Comparison of ENCODE assay signal across 8 cellular contexts in the genomic region with DNA sequence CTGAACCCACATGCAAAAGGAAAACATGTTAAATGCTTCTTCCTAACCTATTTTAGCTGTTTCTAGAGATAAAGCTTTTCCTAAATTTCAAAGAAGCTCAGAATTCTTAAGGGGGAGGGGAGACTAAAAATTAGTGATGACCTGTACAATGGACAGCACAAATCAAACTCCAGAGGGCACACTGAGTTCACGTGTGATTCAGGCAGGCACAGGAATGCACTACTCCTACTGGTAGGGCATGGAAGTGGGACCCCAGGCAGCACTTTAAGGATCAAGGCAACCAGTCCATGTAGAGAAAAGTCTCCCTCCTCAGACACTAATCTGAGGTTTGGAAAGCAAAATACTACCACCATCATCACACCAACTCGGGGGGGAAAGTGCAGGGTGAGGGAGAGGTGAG.
DNase-seq lines count a peak whose midpoint lies in the region; ATAC-seq and TF ChIP-seq lines count a peak whose summit lies in the region.

No MANE protein-coding gene starts in this region.

- H3K4me1 ChIP-seq in HEK293 (ENCODE audit: control insufficient read depth, insufficient read depth, low read length), result no peaks in the 10 kb centered on the region

- TF ChIP-seq CTCF in AG09309 (IDR thresholded peaks at IDR 0.05; ENCODE audit: control insufficient read depth, insufficient read depth, low read depth, low read length, missing control alignments) (peak; percentile 28), HEK293 (tag by site-specific recombination; IDR thresholded peaks at IDR 0.05) (peak; percentile 64)

- H3K36me3 ChIP-seq in HEK293 (ENCODE audit: control insufficient read depth in 2 of 2, insufficient read depth in 1 of 2, low read length in 2 of 2), result no peaks in the 10 kb centered on the region

- no peak for DNase-seq in AG09309 (ENCODE audit: low read depth)
- peak; percentile 44 for DNase-seq in SW480 (ENCODE audit: low spot score)
- peak; percentile 69 for DNase-seq in iPS-NIHi7 (ENCODE audit: extremely low spot score)

- POLR2A ChIA-PET in HEK293 (lab: Yijun Ruan, JAX), result no interaction called here

- CTCF ChIA-PET in HEK293 (lab: Yijun Ruan, JAX), result interaction anchor here (0.7 to 1.7 kb wide), 4 partner anchors 12 to 509 kb away, joined by 3 to 8 read pairs (median 4); no protein-coding TSS in a partner anchor

- no peaks in the 10 kb centered on the region for H3K9me3 ChIP-seq in HEK293 (ENCODE audit: control insufficient read depth, insufficient read depth, low read depth, low read length)

- no peak overlapping the region for H3K27ac ChIP-seq in HEK293 (ENCODE audit: extremely low read depth, low read depth, low read length)

- H3K4me3 ChIP-seq in AG09309 (ENCODE audit: control insufficient read depth, low read depth, low read length) (no peak overlapping the region), HEK293 (ENCODE audit: low read depth, low read length) (no peak overlapping the region)

- ATAC-seq in HG02938 (IDR thresholded peaks at IDR 0.05; ENCODE audit: unreplicated experiment) (no peak), GM19455 (IDR thresholded peaks at IDR 0.05; ENCODE audit: unreplicated experiment) (no peak), GM19035 (IDR thresholded peaks at IDR 0.05; ENCODE audit: unreplicated experiment) (no peak), HG03469 (IDR thresholded peaks at IDR 0.05; ENCODE audit: unreplicated experiment) (no peak)

TF ChIP-seq in HEK293, 187 proteins besides CTCF, POLR2A, EP300 and RAD21:
- TF ChIP-seq ZFP37 (tag by site-specific recombination; IDR thresholded peaks at IDR 0.05) (no peak), ZNF19 (tag by site-specific recombination; IDR thresholded peaks at IDR 0.05; ENCODE audit: low read depth) (no peak), RBAK (tag by site-specific recombination; IDR thresholded peaks at IDR 0.05) (no peak), ZNF157 (tag by site-specific recombination; IDR thresholded peaks at IDR 0.05) (no peak), ZBTB8A (tag by site-specific recombination; IDR thresholded peaks at IDR 0.05) (no peak), ZNF311 (tag by site-specific recombination; IDR thresholded peaks at IDR 0.05; ENCODE audit: borderline replicate concordance) (no peak), ZNF184 (tag by site-specific recombination; IDR thresholded peaks at IDR 0.05) (no peak), GLIS2 (tag by site-specific recombination; IDR thresholded peaks at IDR 0.05) (no peak), REPIN1 (tag by site-specific recombination; IDR thresholded peaks at IDR 0.05; ENCODE audit: low read depth) (no peak), ZNF302 (tag by site-specific recombination; IDR thresholded peaks at IDR 0.05; ENCODE audit: low read depth) (no peak), ZNF121 (tag by site-specific recombination; IDR thresholded peaks at IDR 0.05) (no peak)
- TF ChIP-seq, protein P1, sequence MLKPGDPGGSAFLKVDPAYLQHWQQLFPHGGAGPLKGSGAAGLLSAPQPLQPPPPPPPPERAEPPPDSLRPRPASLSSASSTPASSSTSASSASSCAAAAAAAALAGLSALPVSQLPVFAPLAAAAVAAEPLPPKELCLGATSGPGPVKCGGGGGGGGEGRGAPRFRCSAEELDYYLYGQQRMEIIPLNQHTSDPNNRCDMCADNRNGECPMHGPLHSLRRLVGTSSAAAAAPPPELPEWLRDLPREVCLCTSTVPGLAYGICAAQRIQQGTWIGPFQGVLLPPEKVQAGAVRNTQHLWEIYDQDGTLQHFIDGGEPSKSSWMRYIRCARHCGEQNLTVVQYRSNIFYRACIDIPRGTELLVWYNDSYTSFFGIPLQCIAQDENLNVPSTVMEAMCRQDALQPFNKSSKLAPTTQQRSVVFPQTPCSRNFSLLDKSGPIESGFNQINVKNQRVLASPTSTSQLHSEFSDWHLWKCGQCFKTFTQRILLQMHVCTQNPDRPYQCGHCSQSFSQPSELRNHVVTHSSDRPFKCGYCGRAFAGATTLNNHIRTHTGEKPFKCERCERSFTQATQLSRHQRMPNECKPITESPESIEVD (tag by site-specific recombination; IDR thresholded peaks at IDR 0.05), result no peak
